ENCODE assay signal across 19 cellular contexts in the genomic region with DNA sequence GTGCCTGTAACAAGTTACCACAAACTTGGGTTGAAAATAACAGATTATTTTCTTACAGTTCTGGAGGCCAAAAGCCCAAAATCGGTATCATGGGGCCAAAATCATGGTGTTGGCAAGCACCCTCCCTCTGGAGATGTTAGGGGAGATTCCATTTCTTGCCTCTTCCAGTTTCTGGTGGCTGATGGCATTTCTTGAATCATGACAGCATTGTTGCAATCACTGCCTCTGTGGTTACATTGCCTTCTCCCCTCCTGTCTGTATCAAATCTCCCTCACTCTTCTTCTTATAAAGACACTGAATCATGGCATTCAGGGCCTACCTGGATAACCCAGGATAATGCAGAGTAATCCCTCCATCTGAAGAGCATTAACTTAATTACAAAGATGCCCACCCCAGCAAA. TPM values are rescaled to one million over a fixed set of nuclear protein-coding genes. Genes with fewer than 3 reads are reported as not detected.
DNase-seq lines count a peak whose midpoint lies in the region; ATAC-seq, FAIRE-seq and TF ChIP-seq lines count a peak whose summit lies in the region.
"Had no signal": no experiment of that assay in that cellular context is flagged by ENCODE, and none has a peak within 500 bp of the region (broad histone marks: within the 10 kb centered on the region; RNA-seq: fewer than 3 reads in every experiment).

No MANE protein-coding gene starts in this region.

- SMC1A ChIA-PET in GM12878 (lab: Charles Lee; ENCODE audit: uncharacterized antibody, unreplicated experiment) = interaction anchor here (1.0 kb wide), 1 partner anchor 51 kb away, joined by 4 read pairs; no protein-coding TSS in a partner anchor

- H4K20me1 ChIP-seq in mammary epithelial cell (ENCODE audit: insufficient read depth, low read length) = no peaks in the 10 kb centered on the region
- no peaks in the 10 kb centered on the region for H4K20me1 ChIP-seq in GM12878 (ENCODE audit: control insufficient read depth, insufficient read depth)

- peaks cover 35% of the 10 kb centered on the region for H3K4me1 Mint-ChIP-seq in MCF 10A (ENCODE audit: insufficient read depth, unreplicated experiment)

- H3K4me2 ChIP-seq in mammary epithelial cell (ENCODE audit: insufficient read depth, low read depth, low read length) = no peak overlapping the region
- no peak overlapping the region for H3K4me2 ChIP-seq in GM12878 (ENCODE audit: control insufficient read depth, insufficient read depth)

- TF ChIP-seq EP300 in GM12878 (IDR thresholded peaks at IDR 0.05; ENCODE audit: borderline replicate concordance in 1 of 2, control insufficient read depth in 1 of 2, low read depth in 2 of 2, low read length in 2 of 2) = no peak

- no peaks in the 10 kb centered on the region for H3K27me3 ChIP-seq in mammary epithelial cell (ENCODE audit: insufficient read depth, low read length)
- no peaks in the 10 kb centered on the region for H3K27me3 ChIP-seq in GM12878 (replicated peaks in 1 of 2; ENCODE audit: control insufficient read depth in 2 of 2, insufficient read depth in 2 of 2, low read length in 1 of 2)
- H3K27me3 ChIP-seq: BE2C, SJSA1 had no signal

- peaks cover 46% of the 10 kb centered on the region for H3K4me1 ChIP-seq in mammary epithelial cell (ENCODE audit: insufficient read depth, low read length)
- H3K4me1 ChIP-seq in GM12878 (ENCODE audit: control insufficient read depth, insufficient read depth, low read length) = no peaks in the 10 kb centered on the region

- no peak overlapping the region for H2AFZ ChIP-seq in mammary epithelial cell (ENCODE audit: low read depth, low read length)
- no peak overlapping the region for H2AFZ ChIP-seq in GM12878 (ENCODE audit: control insufficient read depth, low read depth, low read length)
- H2AFZ ChIP-seq: GM23248 had no signal

- TF ChIP-seq RAD21 in GM12878 (IDR thresholded peaks at IDR 0.05; ENCODE audit: insufficient read depth, low read depth, low read length) = no peak

- H3K27me3 Mint-ChIP-seq in MCF 10A (ENCODE audit: insufficient read depth, unreplicated experiment) = no peaks in the 10 kb centered on the region
- H3K27me3 Mint-ChIP-seq: CD4-positive, alpha-beta T cell had no signal

- no peak for TF ChIP-seq POLR2A in GM12878 (IDR thresholded peaks at IDR 0.05; ENCODE audit: low read depth, low read length)

- no peaks in the 10 kb centered on the region for H3K79me2 ChIP-seq in mammary epithelial cell (ENCODE audit: insufficient read depth, low read length)
- no peaks in the 10 kb centered on the region for H3K79me2 ChIP-seq in GM12878 (ENCODE audit: control insufficient read depth, insufficient read depth, low read length)

- in situ Hi-C loops in mammary epithelial cell (cut with MboI; ENCODE audit: low sequenced_read_pairs in 2 of 2) (loop anchor here (25.0 kb wide), 2 partner anchors 242 to 1158 kb away; no protein-coding TSS in a partner anchor), GM12878 (cut with MboI) (no loop called here)

- BruUV-seq in mammary epithelial cell (replicated peaks; lab: Mats Ljungman, UMichigan) (TSS peak; percentile 48), MCF 10A (replicated peaks; lab: Mats Ljungman, UMichigan) (no TSS peak), GM12878 (replicated peaks; lab: Mats Ljungman, UMichigan) (no TSS peak)

- 60% methylated on average over 1 of the region's 1 CpG for WGBS in mammary epithelial cell (ENCODE audit: low coverage, missing lambda C conversion rate)
- WGBS in GM12878 (ENCODE audit: insufficient coverage, insufficient replicate concordance, low lambda C conversion rate, missing lambda C conversion rate) = 0% methylated on average over 1 of the region's 1 CpG

- DNase-seq in mammary epithelial cell = no peak
- DNase-seq in MCF 10A (ENCODE audit: unreplicated experiment) = no peak
- DNase-seq in NCI-H82 treated with DMSO at 0.1 percent for 48 hours (lab: John Stamatoyannopoulos, UW; ENCODE audit: unreplicated experiment) = peak; percentile 19
- DNase-seq in GM12878 (ENCODE audit: low read depth, low spot score) = no peak
- no peak for DNase-seq in ecto neural progenitor cell (ENCODE audit: low spot score)
- no peak for DNase-seq in SIG-M5 (lab: John Stamatoyannopoulos, UW)
- no peak for DNase-seq in NCI-H2029 treated with DMSO at 0.1 percent for 48 hours (lab: John Stamatoyannopoulos, UW)
- no peak for DNase-seq in GM19240 (ENCODE audit: insufficient read length, low spot score)
- DNase-seq: 8988T; BE2C; CD4-positive, alpha-beta T cell; DMS53; NCI-H2081; NCI-H510A; NCI-H774; RPMI8226 had no signal

- intact Hi-C loops in mammary epithelial cell (cut with micrococcal nuclease) = no loop called here
- intact Hi-C loops in MCF 10A (cut with micrococcal nuclease) = no loop called here
- intact Hi-C loops in GM12878 (cut with micrococcal nuclease; ENCODE audit: unreplicated experiment) = no loop called here

- POLR2A ChIA-PET in MCF 10A (lab: Yijun Ruan, JAX) (interaction anchor here (1.0 to 2.6 kb wide), 2 partner anchors 11 to 231 kb away, joined by 3 to 10 read pairs; no protein-coding TSS in a partner anchor), GM12878 (lab: Charles Lee) (no interaction called here)

- RAD21 ChIA-PET in GM12878 (lab: Charles Lee; ENCODE audit: unreplicated experiment) = no interaction called here

- no peak overlapping the region for H3K27ac ChIP-seq in mammary epithelial cell (ENCODE audit: insufficient read depth, low read depth, low read length)
- no peak overlapping the region for H3K27ac ChIP-seq in GM12878 (ENCODE audit: control insufficient read depth, insufficient read depth)
- H3K27ac ChIP-seq: SJSA1 had no signal

- no peak for ATAC-seq in GM12878
- ATAC-seq: HCT116 had no signal

- H3K9me3 ChIP-seq in mammary epithelial cell (replicated peaks; ENCODE audit: insufficient read depth, low read length) = no peaks in the 10 kb centered on the region
- no peaks in the 10 kb centered on the region; the same call in 2 of the 3 replicates for H3K9me3 ChIP-seq in GM12878 (replicated peaks; ENCODE audit: control insufficient read depth, insufficient read depth, low read length)
- H3K9me3 ChIP-seq: BE2C, SJSA1 had no signal

- H3K9ac ChIP-seq in mammary epithelial cell (ENCODE audit: insufficient read depth, low read length) (no peak overlapping the region), GM12878 (ENCODE audit: control insufficient read depth, insufficient read depth, low read length) (no peak overlapping the region)
- H3K9ac ChIP-seq: GM23248 had no signal

- H3K4me3 Mint-ChIP-seq in MCF 10A (ENCODE audit: unreplicated experiment) = no peak overlapping the region
- H3K4me3 Mint-ChIP-seq: CD4-positive, alpha-beta T cell had no signal

- H3K4me3 ChIP-seq in mammary epithelial cell (replicated peaks in 1 of 3; ENCODE audit: insufficient read depth in 1 of 3, low read depth in 2 of 3, low read length in 3 of 3) = no peak overlapping the region
- H3K4me3 ChIP-seq in GM12878 = no peak overlapping the region
- H3K4me3 ChIP-seq: GM23248, SJSA1 had no signal

- FAIRE-seq in GM12878 (lab: Jason Lieb, UNC) = no peak

- no peaks in the 10 kb centered on the region for H3K9me3 Mint-ChIP-seq in MCF 10A (ENCODE audit: unreplicated experiment)
- H3K9me3 Mint-ChIP-seq: CD4-positive, alpha-beta T cell had no signal

- TF ChIP-seq CTCF in mammary epithelial cell (conservative IDR thresholded peaks at IDR 0.05 in 1 of 2, IDR thresholded peaks at IDR 0.05 in 1 of 2; ENCODE audit: extremely low read depth in 1 of 2, insufficient read depth in 1 of 2, low read depth in 1 of 2, low read length in 2 of 2) (no peak), MCF 10A (IDR thresholded peaks at IDR 0.05; ENCODE audit: unreplicated experiment) (no peak), GM12878 (IDR thresholded peaks at IDR 0.05 in 2 of 3, conservative IDR thresholded peaks at IDR 0.05 in 1 of 3; ENCODE audit: control insufficient read depth in 2 of 3, extremely low read depth in 1 of 3, insufficient read depth in 1 of 3, low read depth in 3 of 3, low read length in 3 of 3) (no peak)

- dilution Hi-C loops in mammary epithelial cell (cut with HindIII; ENCODE audit: low sequenced_read_pairs) = no loop called here

- H3K36me3 Mint-ChIP-seq in MCF 10A (ENCODE audit: insufficient read depth, unreplicated experiment) = no peaks in the 10 kb centered on the region

- CTCF ChIA-PET in mammary epithelial cell (lab: Charles Lee; ENCODE audit: low non-redundant PET) = no interaction called here
- CTCF ChIA-PET in MCF 10A (lab: Yijun Ruan, JAX) = no interaction called here
- CTCF ChIA-PET in GM12878 (lab: Yijun Ruan, JAX) = interaction anchor here (1.2 kb wide), 1 partner anchor 17 kb away, joined by 3 read pairs; no protein-coding TSS in a partner anchor

- no peaks in the 10 kb centered on the region for H3K36me3 ChIP-seq in mammary epithelial cell (ENCODE audit: insufficient read depth, low read length)
- no peaks in the 10 kb centered on the region for H3K36me3 ChIP-seq in GM12878 (ENCODE audit: control insufficient read depth in 2 of 2, insufficient read depth in 2 of 2, low read length in 1 of 2)
- H3K36me3 ChIP-seq: BE2C, SJSA1 had no signal

- H3K27ac Mint-ChIP-seq in MCF 10A (ENCODE audit: low read depth, unreplicated experiment) = no peak overlapping the region
- H3K27ac Mint-ChIP-seq: CD4-positive, alpha-beta T cell had no signal

TF ChIP-seq in GM12878, 131 proteins besides CTCF, POLR2A, EP300 and RAD21:
- TF ChIP-seq DPF2 (IDR thresholded peaks at IDR 0.05) = no peak
- 0 out of 2 replicates have a peak, but pooled peaks have one; percentile 10 for TF ChIP-seq RUNX3 (IDR thresholded peaks at IDR 0.05; ENCODE audit: low read length)

RNA-seq across cellular contexts. Expression of a gene that starts 17.9 kb away (rescaled TPM):
- total RNA-seq in mammary epithelial cell = 1 to 10 TPM; 2.6 to 4.7 TPM
- 1.8 TPM for polyA plus RNA-seq in mammary epithelial cell
- 1.1 TPM for polyA minus RNA-seq in mammary epithelial cell
- total RNA-seq in MCF 10A (2022) = 2.5 and 3.9 TPM in 2 replicates
- total RNA-seq in GM12878 (2013; cell fraction: nucleolus; rRNA removed) = 1.1 and 1.9 TPM in 2 replicates
- total RNA-seq in GM12878 (2014; rRNA removed) = 0.51 and 0.54 TPM in 2 replicates
- 0.49 and 0.60 TPM in 2 replicates for total RNA-seq in GM12878 (2014; rRNA removed; fragmentation: Illumina TruSeq; extraction: Trizol)
- total RNA-seq in GM12878 (2021) = 0.41 and 0.48 TPM in 2 replicates
- polyA plus RNA-seq in GM12878 (2011; ENCODE audit: low read depth) = 0.39 TPM
- 9.6 and 12.2 TPM in 2 replicates for polyA plus RNA-seq in GM12878 (2011; rRNA removed)
- 4.1 and 5.5 TPM in 2 replicates for polyA plus RNA-seq in GM12878 (2011; cell fraction: cytosol; rRNA removed)
- polyA plus RNA-seq in GM12878 (2011; cell fraction: nucleus; rRNA removed) = 9.5 and 10.9 TPM in 2 replicates
- 0.58 and 1.0 TPM in 2 replicates for polyA plus RNA-seq in GM12878 (2012)
- 0.57 and 1.3 TPM in 2 replicates for polyA plus RNA-seq in GM12878 (2014; fragmentation: Illumina TruSeq; extraction: Trizol)
- polyA plus RNA-seq in GM12878 (2014; fragmentation: Nextera tagmentation; extraction: Ambion mirVana) = under 1 TPM; 0.40 to 0.53 TPM
- 0.27 and 0.63 TPM in 2 replicates for polyA plus RNA-seq in GM12878 (2014; rRNA removed)
- under 1 TPM; 0.25 to 0.47 TPM for polyA plus RNA-seq in GM12878 (2016; fragmentation: Nextera tagmentation; extraction: Ambion mirVana)
- polyA minus RNA-seq in GM12878 (2011; rRNA and poly(A)+ RNA removed) = 7.7 and 8.0 TPM in 2 replicates
- 4.1 and 8.2 TPM in 2 replicates for polyA minus RNA-seq in GM12878 (2011; cell fraction: cytosol; rRNA and poly(A)+ RNA removed)
- 7.5 and 8.5 TPM in 2 replicates for polyA minus RNA-seq in GM12878 (2011; cell fraction: nucleus; rRNA and poly(A)+ RNA removed)
